ENCODE assay signal across 18 cellular contexts in genomic region chr15:99963096-99963825, GRCh38.
DNase-seq lines count a peak whose midpoint lies in the region; ATAC-seq and TF ChIP-seq lines count a peak whose summit lies in the region.
"Had no signal": no experiment of that assay in that cellular context is flagged by ENCODE, and none has a peak within 500 bp of the region (broad histone marks: within the 10 kb centered on the region; RNA-seq: fewer than 3 reads in every experiment).

No MANE protein-coding gene starts in this region.

- H3K4me3 Mint-ChIP-seq in activated naive CD8-positive, alpha-beta T cell treated with anti-CD3 and anti-CD28 coated beads, Interleukin-2, amount 10 ng/mL, durations not matched to agents 7 days and 5 days: no peak overlapping the region
- no peak overlapping the region for H3K4me3 Mint-ChIP-seq in activated naive CD8-positive, alpha-beta T cell treated with anti-CD3 and anti-CD28 coated beads, Interleukin-2, amount 50 U/mL, for 24 hours
- H3K4me3 Mint-ChIP-seq: central memory CD8-positive, alpha-beta T cell had no signal

- POLR2A ChIA-PET in activated naive CD8-positive, alpha-beta T cell treated with anti-CD3 and anti-CD28 coated beads, Interleukin-2, amount 10 ng/mL, durations not matched to agents 7 days and 5 days (lab: Charles Lee): no interaction called here

- H3K27ac Mint-ChIP-seq in activated naive CD8-positive, alpha-beta T cell treated with anti-CD3 and anti-CD28 coated beads, Interleukin-2, amount 10 ng/mL, durations not matched to agents 7 days and 5 days: no peak overlapping the region
- no peak overlapping the region for H3K27ac Mint-ChIP-seq in activated naive CD8-positive, alpha-beta T cell treated with anti-CD3 and anti-CD28 coated beads, Interleukin-2, amount 50 U/mL, for 24 hours

- 59 to 74% methylated on average over 8 of the region's 8 CpGs for WGBS in body of pancreas, 2 donors

- H3K27me3 Mint-ChIP-seq in activated naive CD8-positive, alpha-beta T cell treated with anti-CD3 and anti-CD28 coated beads, Interleukin-2, amount 10 ng/mL, durations not matched to agents 7 days and 5 days: peaks cover 5% of the 10 kb centered on the region
- peaks cover 6% of the 10 kb centered on the region for H3K27me3 Mint-ChIP-seq in activated naive CD8-positive, alpha-beta T cell treated with anti-CD3 and anti-CD28 coated beads, Interleukin-2, amount 50 U/mL, for 24 hours

- peak; percentile 19 for DNase-seq in activated naive CD8-positive, alpha-beta T cell treated with anti-CD3 and anti-CD28 coated beads, Interleukin-2, amount 10 ng/mL, durations not matched to agents 7 days and 5 days
- DNase-seq in activated naive CD8-positive, alpha-beta T cell treated with anti-CD3 and anti-CD28 coated beads, Interleukin-2, amount 50 U/mL, for 24 hours: no peak
- peak in 2 of 4 donors; percentile 9 to 28 for DNase-seq in body of pancreas
- peak; percentile 49 for DNase-seq in kidney glomerular epithelial cell (lab: John Stamatoyannopoulos, UW)
- peak; percentile 79 to 81 for DNase-seq in vagina (ENCODE audit: extremely low spot score in 2 of 2)
- no peak for DNase-seq in foreskin melanocyte
- DNase-seq in COLO829 (ENCODE audit: low spot score): no peak
- DNase-seq: activated CD4-positive, alpha-beta T cell treated with anti-CD3 and anti-CD28 coated beads, Interleukin-2, amount 50 U/mL, for 4 hours; esophagus squamous epithelium; NCI-H1417 treated with DMSO at 0.1 percent for 48 hours; NCI-H69; T1000 had no signal

- H3K9me3 ChIP-seq in body of pancreas (no peaks in the 10 kb centered on the region), vagina (no peaks in the 10 kb centered on the region)
- H3K9me3 ChIP-seq: esophagus squamous epithelium, HAP-1 had no signal

- no peaks in the 10 kb centered on the region for H3K36me3 Mint-ChIP-seq in activated naive CD8-positive, alpha-beta T cell treated with anti-CD3 and anti-CD28 coated beads, Interleukin-2, amount 10 ng/mL, durations not matched to agents 7 days and 5 days
- H3K36me3 Mint-ChIP-seq in activated naive CD8-positive, alpha-beta T cell treated with anti-CD3 and anti-CD28 coated beads, Interleukin-2, amount 50 U/mL, for 24 hours (ENCODE audit: low read depth): no peaks in the 10 kb centered on the region

- H3K9me3 Mint-ChIP-seq in activated naive CD8-positive, alpha-beta T cell treated with anti-CD3 and anti-CD28 coated beads, Interleukin-2, amount 10 ng/mL, durations not matched to agents 7 days and 5 days: no peaks in the 10 kb centered on the region
- no peaks in the 10 kb centered on the region for H3K9me3 Mint-ChIP-seq in activated naive CD8-positive, alpha-beta T cell treated with anti-CD3 and anti-CD28 coated beads, Interleukin-2, amount 50 U/mL, for 24 hours
- H3K9me3 Mint-ChIP-seq: central memory CD8-positive, alpha-beta T cell had no signal

- H3K27me3 ChIP-seq in body of pancreas (no peaks in the 10 kb centered on the region), vagina (no peaks in the 10 kb centered on the region)

- H3K36me3 ChIP-seq in body of pancreas (replicated peaks in 1 of 2; ENCODE audit: insufficient read depth in 1 of 2, low read depth in 2 of 2) (no peaks in the 10 kb centered on the region), vagina (no peaks in the 10 kb centered on the region)
- H3K36me3 ChIP-seq: esophagus squamous epithelium, HAP-1 had no signal

- no peak overlapping the region for H3K27ac ChIP-seq in body of pancreas
- no peak overlapping the region for H3K27ac ChIP-seq in vagina
- H3K27ac ChIP-seq: esophagus squamous epithelium, parathyroid adenoma had no signal

- no peak for ATAC-seq in activated naive CD8-positive, alpha-beta T cell treated with anti-CD3 and anti-CD28 coated beads, Interleukin-2, amount 10 ng/mL, durations not matched to agents 7 days and 5 days (ENCODE audit: low read depth)
- ATAC-seq in activated naive CD8-positive, alpha-beta T cell treated with anti-CD3 and anti-CD28 coated beads, Interleukin-2, amount 50 U/mL, for 24 hours: no peak
- ATAC-seq in body of pancreas (peak; percentile 59), GM21529 (IDR thresholded peaks at IDR 0.05; ENCODE audit: unreplicated experiment) (no peak)
- ATAC-seq: GM12878, Right ventricle myocardium inferior had no signal

- TF ChIP-seq POLR2A in body of pancreas (IDR thresholded peaks at IDR 0.05) (no peak), vagina (IDR thresholded peaks at IDR 0.05) (no peak)

- intact Hi-C loops in body of pancreas (cut with DNase I): no loop called here
- intact Hi-C loops in vagina (cut with DNase I): no loop called here

- H3K4me1 ChIP-seq in body of pancreas (no peaks in the 10 kb centered on the region), vagina (peaks cover 11% of the 10 kb centered on the region)
- H3K4me1 ChIP-seq: HAP-1, parathyroid adenoma had no signal

- TF ChIP-seq CTCF in body of pancreas (IDR thresholded peaks at IDR 0.05) (no peak), vagina (IDR thresholded peaks at IDR 0.05) (no peak)

- H3K4me3 ChIP-seq in body of pancreas: no peak overlapping the region
- no peak overlapping the region for H3K4me3 ChIP-seq in vagina
- H3K4me3 ChIP-seq: esophagus squamous epithelium, GM12878, HAP-1 had no signal

- no peaks in the 10 kb centered on the region for H3K4me1 Mint-ChIP-seq in activated naive CD8-positive, alpha-beta T cell treated with anti-CD3 and anti-CD28 coated beads, Interleukin-2, amount 10 ng/mL, durations not matched to agents 7 days and 5 days
- H3K4me1 Mint-ChIP-seq in activated naive CD8-positive, alpha-beta T cell treated with anti-CD3 and anti-CD28 coated beads, Interleukin-2, amount 50 U/mL, for 24 hours: peaks cover 2% of the 10 kb centered on the region
- H3K4me1 Mint-ChIP-seq: central memory CD8-positive, alpha-beta T cell had no signal

Comparison
In these comparisons a context has a peak if more than half of its experiments do, and no peak if none do; other contexts are left out.
1. DNase-seq: peak in activated naive CD8-positive, alpha-beta T cell treated with anti-CD3 and anti-CD28 coated beads, Interleukin-2, amount 10 ng/mL, durations not matched to agents 7 days and 5 days (single experiment), kidney glomerular epithelial cell (single experiment) and vagina (2 of 2); none in activated naive CD8-positive, alpha-beta T cell treated with anti-CD3 and anti-CD28 coated beads, Interleukin-2, amount 50 U/mL, for 24 hours (single experiment), foreskin melanocyte (single experiment) and COLO829 (single experiment).